Comparison of ENCODE assay signal across 1 cellular context in the genomic region with DNA sequence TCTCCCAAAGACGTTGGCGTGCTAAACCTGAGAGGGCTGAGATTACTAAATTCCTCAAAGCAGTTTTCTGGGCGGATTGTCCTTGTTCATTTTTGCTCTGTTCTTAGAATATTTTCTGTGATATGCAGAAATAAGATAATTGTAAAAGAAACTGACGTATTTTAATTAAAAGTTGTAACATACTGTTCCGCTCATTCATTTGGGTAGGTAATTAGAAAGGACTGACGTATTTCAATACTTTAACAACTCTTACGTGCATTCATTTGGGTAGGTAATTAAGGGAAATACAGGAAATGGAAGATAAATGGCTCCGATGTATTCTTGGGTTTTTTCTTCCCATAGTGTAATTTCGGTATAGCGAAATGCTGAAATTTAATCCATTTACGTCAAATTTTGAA.
TF ChIP-seq lines count a peak whose summit lies in the region.

No MANE protein-coding gene starts in this region.

TF ChIP-seq in endothelial cell of umbilical vein, 7 proteins besides CTCF, POLR2A, EP300 and RAD21:
- TF ChIP-seq POLR2AphosphoS5 (IDR thresholded peaks at IDR 0.05; ENCODE audit: insufficient read depth, low read depth, low read length) = no peak
- no peak for TF ChIP-seq MYC (IDR thresholded peaks at IDR 0.05; ENCODE audit: low read depth, low read length)
TF ChIP-seq in endothelial cell of umbilical vein: peak in this region for 0.
